Comparison of ENCODE assay signal across 1 cellular context in the genomic region with DNA sequence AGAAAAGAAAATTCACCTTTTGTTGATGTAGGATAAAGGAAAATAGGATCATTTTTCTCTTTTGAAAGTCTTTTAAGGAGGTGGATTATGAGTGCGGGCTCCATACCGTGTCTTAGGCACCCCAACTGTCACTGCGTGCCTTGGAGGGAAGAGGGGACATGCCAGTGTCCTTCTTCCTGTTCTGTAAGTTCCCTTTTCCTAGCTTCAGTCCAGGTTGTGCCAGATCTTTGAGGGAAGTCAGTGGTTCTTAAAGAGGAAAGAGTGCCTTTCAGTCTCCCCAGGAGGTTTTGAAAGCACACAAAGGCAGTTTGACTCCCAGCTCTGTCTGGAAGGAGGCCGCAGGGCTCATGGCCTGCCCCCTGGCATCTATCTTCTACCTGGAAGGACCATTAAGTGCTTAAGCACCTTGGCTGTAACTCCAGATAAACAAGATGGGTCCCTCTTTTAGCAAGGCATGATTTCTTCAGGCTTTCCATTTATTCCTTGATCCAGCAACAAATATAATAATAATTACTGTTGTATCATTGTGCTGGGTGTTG.
TF ChIP-seq lines count a peak whose summit lies in the region.

No MANE protein-coding gene starts in this region.

TF ChIP-seq in WTC11, 78 proteins besides CTCF, POLR2A, EP300 and RAD21 (continued from another document):
- TF ChIP-seq, protein P1, sequence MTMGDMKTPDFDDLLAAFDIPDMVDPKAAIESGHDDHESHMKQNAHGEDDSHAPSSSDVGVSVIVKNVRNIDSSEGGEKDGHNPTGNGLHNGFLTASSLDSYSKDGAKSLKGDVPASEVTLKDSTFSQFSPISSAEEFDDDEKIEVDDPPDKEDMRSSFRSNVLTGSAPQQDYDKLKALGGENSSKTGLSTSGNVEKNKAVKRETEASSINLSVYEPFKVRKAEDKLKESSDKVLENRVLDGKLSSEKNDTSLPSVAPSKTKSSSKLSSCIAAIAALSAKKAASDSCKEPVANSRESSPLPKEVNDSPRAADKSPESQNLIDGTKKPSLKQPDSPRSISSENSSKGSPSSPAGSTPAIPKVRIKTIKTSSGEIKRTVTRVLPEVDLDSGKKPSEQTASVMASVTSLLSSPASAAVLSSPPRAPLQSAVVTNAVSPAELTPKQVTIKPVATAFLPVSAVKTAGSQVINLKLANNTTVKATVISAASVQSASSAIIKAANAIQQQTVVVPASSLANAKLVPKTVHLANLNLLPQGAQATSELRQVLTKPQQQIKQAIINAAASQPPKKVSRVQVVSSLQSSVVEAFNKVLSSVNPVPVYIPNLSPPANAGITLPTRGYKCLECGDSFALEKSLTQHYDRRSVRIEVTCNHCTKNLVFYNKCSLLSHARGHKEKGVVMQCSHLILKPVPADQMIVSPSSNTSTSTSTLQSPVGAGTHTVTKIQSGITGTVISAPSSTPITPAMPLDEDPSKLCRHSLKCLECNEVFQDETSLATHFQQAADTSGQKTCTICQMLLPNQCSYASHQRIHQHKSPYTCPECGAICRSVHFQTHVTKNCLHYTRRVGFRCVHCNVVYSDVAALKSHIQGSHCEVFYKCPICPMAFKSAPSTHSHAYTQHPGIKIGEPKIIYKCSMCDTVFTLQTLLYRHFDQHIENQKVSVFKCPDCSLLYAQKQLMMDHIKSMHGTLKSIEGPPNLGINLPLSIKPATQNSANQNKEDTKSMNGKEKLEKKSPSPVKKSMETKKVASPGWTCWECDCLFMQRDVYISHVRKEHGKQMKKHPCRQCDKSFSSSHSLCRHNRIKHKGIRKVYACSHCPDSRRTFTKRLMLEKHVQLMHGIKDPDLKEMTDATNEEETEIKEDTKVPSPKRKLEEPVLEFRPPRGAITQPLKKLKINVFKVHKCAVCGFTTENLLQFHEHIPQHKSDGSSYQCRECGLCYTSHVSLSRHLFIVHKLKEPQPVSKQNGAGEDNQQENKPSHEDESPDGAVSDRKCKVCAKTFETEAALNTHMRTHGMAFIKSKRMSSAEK (CRISPR knock-in tag; IDR thresholded peaks at IDR 0.05; ENCODE audit: borderline replicate concordance), result no peak
- TF ChIP-seq, protein P2, sequence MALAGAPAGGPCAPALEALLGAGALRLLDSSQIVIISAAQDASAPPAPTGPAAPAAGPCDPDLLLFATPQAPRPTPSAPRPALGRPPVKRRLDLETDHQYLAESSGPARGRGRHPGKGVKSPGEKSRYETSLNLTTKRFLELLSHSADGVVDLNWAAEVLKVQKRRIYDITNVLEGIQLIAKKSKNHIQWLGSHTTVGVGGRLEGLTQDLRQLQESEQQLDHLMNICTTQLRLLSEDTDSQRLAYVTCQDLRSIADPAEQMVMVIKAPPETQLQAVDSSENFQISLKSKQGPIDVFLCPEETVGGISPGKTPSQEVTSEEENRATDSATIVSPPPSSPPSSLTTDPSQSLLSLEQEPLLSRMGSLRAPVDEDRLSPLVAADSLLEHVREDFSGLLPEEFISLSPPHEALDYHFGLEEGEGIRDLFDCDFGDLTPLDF (CRISPR knock-in tag; IDR thresholded peaks at IDR 0.05), result no peak
- no peak for TF ChIP-seq CREB1 (CRISPR knock-in tag; IDR thresholded peaks at IDR 0.05)
- TF ChIP-seq, protein P3, sequence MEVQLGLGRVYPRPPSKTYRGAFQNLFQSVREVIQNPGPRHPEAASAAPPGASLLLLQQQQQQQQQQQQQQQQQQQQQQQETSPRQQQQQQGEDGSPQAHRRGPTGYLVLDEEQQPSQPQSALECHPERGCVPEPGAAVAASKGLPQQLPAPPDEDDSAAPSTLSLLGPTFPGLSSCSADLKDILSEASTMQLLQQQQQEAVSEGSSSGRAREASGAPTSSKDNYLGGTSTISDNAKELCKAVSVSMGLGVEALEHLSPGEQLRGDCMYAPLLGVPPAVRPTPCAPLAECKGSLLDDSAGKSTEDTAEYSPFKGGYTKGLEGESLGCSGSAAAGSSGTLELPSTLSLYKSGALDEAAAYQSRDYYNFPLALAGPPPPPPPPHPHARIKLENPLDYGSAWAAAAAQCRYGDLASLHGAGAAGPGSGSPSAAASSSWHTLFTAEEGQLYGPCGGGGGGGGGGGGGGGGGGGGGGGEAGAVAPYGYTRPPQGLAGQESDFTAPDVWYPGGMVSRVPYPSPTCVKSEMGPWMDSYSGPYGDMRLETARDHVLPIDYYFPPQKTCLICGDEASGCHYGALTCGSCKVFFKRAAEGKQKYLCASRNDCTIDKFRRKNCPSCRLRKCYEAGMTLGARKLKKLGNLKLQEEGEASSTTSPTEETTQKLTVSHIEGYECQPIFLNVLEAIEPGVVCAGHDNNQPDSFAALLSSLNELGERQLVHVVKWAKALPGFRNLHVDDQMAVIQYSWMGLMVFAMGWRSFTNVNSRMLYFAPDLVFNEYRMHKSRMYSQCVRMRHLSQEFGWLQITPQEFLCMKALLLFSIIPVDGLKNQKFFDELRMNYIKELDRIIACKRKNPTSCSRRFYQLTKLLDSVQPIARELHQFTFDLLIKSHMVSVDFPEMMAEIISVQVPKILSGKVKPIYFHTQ (CRISPR knock-in tag; IDR thresholded peaks at IDR 0.05), result no peak
- TF ChIP-seq, protein P4, sequence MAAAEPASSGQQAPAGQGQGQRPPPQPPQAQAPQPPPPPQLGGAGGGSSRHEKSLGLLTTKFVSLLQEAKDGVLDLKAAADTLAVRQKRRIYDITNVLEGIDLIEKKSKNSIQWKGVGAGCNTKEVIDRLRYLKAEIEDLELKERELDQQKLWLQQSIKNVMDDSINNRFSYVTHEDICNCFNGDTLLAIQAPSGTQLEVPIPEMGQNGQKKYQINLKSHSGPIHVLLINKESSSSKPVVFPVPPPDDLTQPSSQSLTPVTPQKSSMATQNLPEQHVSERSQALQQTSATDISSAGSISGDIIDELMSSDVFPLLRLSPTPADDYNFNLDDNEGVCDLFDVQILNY (CRISPR knock-in tag; IDR thresholded peaks at IDR 0.05), result no peak
- TF ChIP-seq, protein P5, sequence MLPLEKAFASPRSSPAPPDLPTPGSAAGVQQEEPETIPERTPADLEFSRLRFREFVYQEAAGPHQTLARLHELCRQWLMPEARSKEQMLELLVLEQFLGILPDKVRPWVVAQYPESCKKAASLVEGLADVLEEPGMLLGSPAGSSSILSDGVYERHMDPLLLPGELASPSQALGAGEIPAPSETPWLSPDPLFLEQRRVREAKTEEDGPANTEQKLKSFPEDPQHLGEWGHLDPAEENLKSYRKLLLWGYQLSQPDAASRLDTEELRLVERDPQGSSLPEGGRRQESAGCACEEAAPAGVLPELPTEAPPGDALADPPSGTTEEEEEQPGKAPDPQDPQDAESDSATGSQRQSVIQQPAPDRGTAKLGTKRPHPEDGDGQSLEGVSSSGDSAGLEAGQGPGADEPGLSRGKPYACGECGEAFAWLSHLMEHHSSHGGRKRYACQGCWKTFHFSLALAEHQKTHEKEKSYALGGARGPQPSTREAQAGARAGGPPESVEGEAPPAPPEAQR (CRISPR knock-in tag; IDR thresholded peaks at IDR 0.05), result no peak
- TF ChIP-seq ZNF232 (CRISPR knock-in tag; IDR thresholded peaks at IDR 0.05), result no peak
TF ChIP-seq in WTC11: peak in this region for 0.
